In genomic region chr7:127900735-127901685, GRCh38 we compare ENCODE assay signal across 11 cellular contexts.
DNase-seq lines count a peak whose midpoint lies in the region; ATAC-seq and TF ChIP-seq lines count a peak whose summit lies in the region.
"Had no signal": no experiment of that assay in that cellular context is flagged by ENCODE, and none has a peak within 500 bp of the region (broad histone marks: within the 10 kb centered on the region; RNA-seq: fewer than 3 reads in every experiment).

No MANE protein-coding gene starts in this region.

- H3K4me1 ChIP-seq in Karpas-422 (ENCODE audit: low read length) = peaks cover 95% of the 10 kb centered on the region
- peaks cover 21% of the 10 kb centered on the region for H3K4me1 ChIP-seq in BE2C

- H3K9me3 ChIP-seq in Karpas-422 (ENCODE audit: low read length) (no peaks in the 10 kb centered on the region), BE2C (no peaks in the 10 kb centered on the region)

- no peaks in the 10 kb centered on the region for H3K9me2 ChIP-seq in Karpas-422 (replicated peaks; ENCODE audit: insufficient read depth, low read length)

- H3K79me2 ChIP-seq in Karpas-422 (ENCODE audit: low read length) = peaks cover 93% of the 10 kb centered on the region

- H3K27me3 ChIP-seq in Karpas-422 (ENCODE audit: low read length) = no peaks in the 10 kb centered on the region
- no peaks in the 10 kb centered on the region for H3K27me3 ChIP-seq in BE2C

- peak overlapping the region; percentile 56 for H3K9ac ChIP-seq in Karpas-422 (ENCODE audit: low read length)

- DNase-seq in activated T-cell treated with anti-CD3 and anti-CD28 coated beads, Interleukin-2, amount 50 U/mL, for 24 hours = no peak
- DNase-seq in activated T-cell treated with anti-CD3 and anti-CD28 coated beads for 4 hours (no peak), Karpas-422 (peak; percentile 78), endothelial cell (ENCODE audit: low spot score) (peak; percentile 17), omental fat pad (ENCODE audit: low spot score) (no peak), BE2C (no peak)
- DNase-seq in stimulated activated naive B cell treated with anti-CD40 and anti-IgM and Interleukin-4, amounts not matched to agents 10 μg/mL and 1 μg/mL and 100 μg/mL, for 72 hours = no peak
- no peak for DNase-seq in natural killer cell treated with Interleukin-12 subunit alpha and Interleukin-12 subunit beta and Interleukin-15 and Interleukin-18, amount 100 ng/mL, for 72 hours (ENCODE audit: low spot score)
- DNase-seq: activated T-cell treated with anti-CD3 and anti-CD28 coated beads, Interleukin-2, amount 50 U/mL, for 72 hours; NCI-H2171 treated with DMSO at 0.1 percent for 48 hours; T-cell had no signal

- H3K4me3 ChIP-seq in Karpas-422 (ENCODE audit: low read length) (peak overlapping the region; percentile 42), BE2C (ENCODE audit: low read depth, low read length) (no peak overlapping the region)

- no peak overlapping the region for H2AFZ ChIP-seq in Karpas-422 (ENCODE audit: low read length)

- H3K9me3 Mint-ChIP-seq in activated T-cell treated with anti-CD3 and anti-CD28 coated beads, Interleukin-2, amount 50 U/mL, for 24 hours = no peaks in the 10 kb centered on the region
- H3K9me3 Mint-ChIP-seq in endothelial cell (ENCODE audit: unreplicated experiment) = no peaks in the 10 kb centered on the region
- no peaks in the 10 kb centered on the region for H3K9me3 Mint-ChIP-seq in stimulated activated naive B cell treated with anti-CD40 and anti-IgM and Interleukin-4, amounts not matched to agents 10 μg/mL and 1 μg/mL and 100 μg/mL, for 72 hours
- H3K9me3 Mint-ChIP-seq in natural killer cell treated with Interleukin-12 subunit alpha and Interleukin-12 subunit beta and Interleukin-15 and Interleukin-18, amount 100 ng/mL, for 72 hours = no peaks in the 10 kb centered on the region
- H3K9me3 Mint-ChIP-seq: activated T-cell treated with anti-CD3 and anti-CD28 coated beads, Interleukin-2, amount 50 U/mL, for 72 hours; T-cell had no signal

- peaks cover 39% of the 10 kb centered on the region for H3K36me3 Mint-ChIP-seq in activated T-cell treated with anti-CD3 and anti-CD28 coated beads, Interleukin-2, amount 50 U/mL, for 24 hours (ENCODE audit: low read depth)
- H3K36me3 Mint-ChIP-seq in endothelial cell (ENCODE audit: low read depth, unreplicated experiment) = peaks cover 4% of the 10 kb centered on the region
- H3K36me3 Mint-ChIP-seq in stimulated activated naive B cell treated with anti-CD40 and anti-IgM and Interleukin-4, amounts not matched to agents 10 μg/mL and 1 μg/mL and 100 μg/mL, for 72 hours = peaks cover 21 to 33% of the 10 kb centered on the region in 2 donors
- peaks cover 9% of the 10 kb centered on the region for H3K36me3 Mint-ChIP-seq in natural killer cell treated with Interleukin-12 subunit alpha and Interleukin-12 subunit beta and Interleukin-15 and Interleukin-18, amount 100 ng/mL, for 72 hours

- no peak for ATAC-seq in stimulated activated naive B cell treated with anti-CD40 and anti-IgM and Interleukin-4, amounts not matched to agents 10 μg/mL and 1 μg/mL and 100 μg/mL, for 72 hours (replicated peaks)
- no peak for ATAC-seq in natural killer cell treated with Interleukin-12 subunit alpha and Interleukin-12 subunit beta and Interleukin-15 and Interleukin-18, amount 100 ng/mL, for 72 hours
- ATAC-seq in omental fat pad (ENCODE audit: low FRiP score) = no peak
- ATAC-seq: activated T-cell treated with anti-CD3 and anti-CD28 coated beads, Interleukin-2, amount 50 U/mL, for 72 hours; T-cell had no signal

- H3K4me2 ChIP-seq in Karpas-422 (ENCODE audit: low read depth, low read length, poor library complexity, severe bottlenecking) = peak overlapping the region; percentile 68

- H3K36me3 ChIP-seq in Karpas-422 (ENCODE audit: insufficient read depth, low read length) = peaks cover 6% of the 10 kb centered on the region; the same call in 1 of the 2 replicates
- H3K36me3 ChIP-seq in BE2C = no peaks in the 10 kb centered on the region; the same call in 1 of the 2 replicates

- peak overlapping the region; percentile 73 for H3K27ac ChIP-seq in Karpas-422 (ENCODE audit: low read length)

- H3K27me3 Mint-ChIP-seq in activated T-cell treated with anti-CD3 and anti-CD28 coated beads, Interleukin-2, amount 50 U/mL, for 24 hours = no peaks in the 10 kb centered on the region
- peaks cover 3% of the 10 kb centered on the region for H3K27me3 Mint-ChIP-seq in endothelial cell (ENCODE audit: unreplicated experiment)
- H3K27me3 Mint-ChIP-seq in stimulated activated naive B cell treated with anti-CD40 and anti-IgM and Interleukin-4, amounts not matched to agents 10 μg/mL and 1 μg/mL and 100 μg/mL, for 72 hours = no peaks in the 10 kb centered on the region
- no peaks in the 10 kb centered on the region for H3K27me3 Mint-ChIP-seq in natural killer cell treated with Interleukin-12 subunit alpha and Interleukin-12 subunit beta and Interleukin-15 and Interleukin-18, amount 100 ng/mL, for 72 hours
- H3K27me3 Mint-ChIP-seq: T-cell had no signal

- H3K4me3 Mint-ChIP-seq in activated T-cell treated with anti-CD3 and anti-CD28 coated beads, Interleukin-2, amount 50 U/mL, for 24 hours = no peak overlapping the region
- H3K4me3 Mint-ChIP-seq in endothelial cell (ENCODE audit: unreplicated experiment) = no peak overlapping the region
- no peak overlapping the region for H3K4me3 Mint-ChIP-seq in stimulated activated naive B cell treated with anti-CD40 and anti-IgM and Interleukin-4, amounts not matched to agents 10 μg/mL and 1 μg/mL and 100 μg/mL, for 72 hours
- H3K4me3 Mint-ChIP-seq in natural killer cell treated with Interleukin-12 subunit alpha and Interleukin-12 subunit beta and Interleukin-15 and Interleukin-18, amount 100 ng/mL, for 72 hours = no peak overlapping the region
- H3K4me3 Mint-ChIP-seq: T-cell had no signal

- H4K20me1 ChIP-seq in Karpas-422 (ENCODE audit: insufficient read depth, low read depth, low read length) = peaks cover 3% of the 10 kb centered on the region; the same call in 1 of the 2 replicates

- peaks cover 28% of the 10 kb centered on the region for H3K4me1 Mint-ChIP-seq in activated T-cell treated with anti-CD3 and anti-CD28 coated beads, Interleukin-2, amount 50 U/mL, for 24 hours (ENCODE audit: low read depth)
- peaks cover 58% of the 10 kb centered on the region for H3K4me1 Mint-ChIP-seq in endothelial cell (ENCODE audit: unreplicated experiment)
- H3K4me1 Mint-ChIP-seq in stimulated activated naive B cell treated with anti-CD40 and anti-IgM and Interleukin-4, amounts not matched to agents 10 μg/mL and 1 μg/mL and 100 μg/mL, for 72 hours = peaks cover 38 to 53% of the 10 kb centered on the region in 2 donors
- peaks cover 39 to 46% of the 10 kb centered on the region in 2 donors for H3K4me1 Mint-ChIP-seq in natural killer cell treated with Interleukin-12 subunit alpha and Interleukin-12 subunit beta and Interleukin-15 and Interleukin-18, amount 100 ng/mL, for 72 hours (ENCODE audit: low read depth in 2 of 2)

- TF ChIP-seq CTCF in endothelial cell (IDR thresholded peaks at IDR 0.05; ENCODE audit: unreplicated experiment) (no peak), omental fat pad (IDR thresholded peaks at IDR 0.05) (no peak), BE2C (IDR thresholded peaks at IDR 0.05; ENCODE audit: low read depth, low read length) (no peak)

- peak overlapping the region; percentile 4 for H3K27ac Mint-ChIP-seq in activated T-cell treated with anti-CD3 and anti-CD28 coated beads, Interleukin-2, amount 50 U/mL, for 24 hours
- peak overlapping the region; percentile 39 for H3K27ac Mint-ChIP-seq in endothelial cell (ENCODE audit: unreplicated experiment)
- H3K27ac Mint-ChIP-seq in stimulated activated naive B cell treated with anti-CD40 and anti-IgM and Interleukin-4, amounts not matched to agents 10 μg/mL and 1 μg/mL and 100 μg/mL, for 72 hours = peak overlapping the region; percentile 45
- H3K27ac Mint-ChIP-seq in natural killer cell treated with Interleukin-12 subunit alpha and Interleukin-12 subunit beta and Interleukin-15 and Interleukin-18, amount 100 ng/mL, for 72 hours = no peak overlapping the region
- H3K27ac Mint-ChIP-seq: activated T-cell treated with anti-CD3 and anti-CD28 coated beads, Interleukin-2, amount 50 U/mL, for 72 hours; T-cell had no signal

Comparison
In these comparisons a context has a peak if more than half of its experiments do, and no peak if none do; other contexts are left out.
1. DNase-seq: peak in Karpas-422 (single experiment) and endothelial cell (single experiment); none in activated T-cell treated with anti-CD3 and anti-CD28 coated beads, Interleukin-2, amount 50 U/mL, for 24 hours (single experiment), activated T-cell treated with anti-CD3 and anti-CD28 coated beads for 4 hours (single experiment), stimulated activated naive B cell treated with anti-CD40 and anti-IgM and Interleukin-4, amounts not matched to agents 10 μg/mL and 1 μg/mL and 100 μg/mL, for 72 hours (single experiment), natural killer cell treated with Interleukin-12 subunit alpha and Interleukin-12 subunit beta and Interleukin-15 and Interleukin-18, amount 100 ng/mL, for 72 hours (single experiment), omental fat pad (single experiment) and BE2C (single experiment).
2. H3K27ac Mint-ChIP-seq: peak in activated T-cell treated with anti-CD3 and anti-CD28 coated beads, Interleukin-2, amount 50 U/mL, for 24 hours (single experiment), endothelial cell (single experiment) and stimulated activated naive B cell treated with anti-CD40 and anti-IgM and Interleukin-4, amounts not matched to agents 10 μg/mL and 1 μg/mL and 100 μg/mL, for 72 hours (single experiment); none in natural killer cell treated with Interleukin-12 subunit alpha and Interleukin-12 subunit beta and Interleukin-15 and Interleukin-18, amount 100 ng/mL, for 72 hours (0 of 2).